8 cellular contexts compared by ENCODE assay signal in the genomic region with DNA sequence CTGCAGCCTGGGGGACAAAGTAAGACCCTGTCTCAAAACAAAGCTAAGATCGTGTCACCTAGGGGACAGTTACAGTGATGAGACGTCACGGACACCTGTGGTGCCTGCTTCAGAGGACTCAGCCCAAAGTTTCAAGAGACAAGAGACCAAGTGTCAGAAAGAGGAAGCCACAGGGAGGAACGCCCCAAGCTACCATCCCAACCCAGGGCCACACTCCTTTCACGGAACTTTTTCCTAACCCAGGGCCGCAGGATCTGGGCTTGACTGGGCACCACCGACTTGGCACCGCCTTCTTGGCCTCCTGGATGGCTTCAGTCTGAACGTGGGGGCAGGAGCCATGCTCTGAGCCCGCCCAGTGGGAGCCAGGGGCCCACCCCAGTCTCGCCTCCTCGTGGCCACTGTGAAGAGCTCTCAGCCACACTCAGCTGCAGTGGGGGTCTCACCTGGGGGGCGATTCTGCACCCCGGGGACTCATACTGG. TPM values are rescaled to one million over a fixed set of nuclear protein-coding genes. Genes with fewer than 3 reads are reported as not detected.
DNase-seq lines count a peak whose midpoint lies in the region; ATAC-seq and TF ChIP-seq lines count a peak whose summit lies in the region.
"Had no signal": no experiment of that assay in that cellular context is flagged by ENCODE, and none has a peak within 500 bp of the region (broad histone marks: within the 10 kb centered on the region; RNA-seq: fewer than 3 reads in every experiment).

No MANE protein-coding gene starts in this region.

- H3K4me1 Mint-ChIP-seq in activated naive CD8-positive, alpha-beta T cell treated with anti-CD3 and anti-CD28 coated beads, Interleukin-2, amount 10 ng/mL, durations not matched to agents 7 days and 5 days, result peaks cover 58% of the 10 kb centered on the region

- peak overlapping the region; percentile 90 for H3K27ac Mint-ChIP-seq in activated naive CD8-positive, alpha-beta T cell treated with anti-CD3 and anti-CD28 coated beads, Interleukin-2, amount 10 ng/mL, durations not matched to agents 7 days and 5 days

- no peak overlapping the region for H3K4me3 ChIP-seq in psoas muscle

- POLR2A ChIA-PET in activated naive CD8-positive, alpha-beta T cell treated with anti-CD3 and anti-CD28 coated beads, Interleukin-2, amount 10 ng/mL, durations not matched to agents 7 days and 5 days (lab: Charles Lee), result interaction anchor here (0.5 to 8.8 kb wide), 9 partner anchors 6 to 213 kb away, joined by 3 to 180 read pairs (median 3); a partner anchor contains a TSS

- peak; percentile 9 for ATAC-seq in activated naive CD8-positive, alpha-beta T cell treated with anti-CD3 and anti-CD28 coated beads, Interleukin-2, amount 10 ng/mL, durations not matched to agents 7 days and 5 days (ENCODE audit: low read depth)
- ATAC-seq in psoas muscle (no peak), HG03520 (IDR thresholded peaks at IDR 0.05; ENCODE audit: unreplicated experiment) (no peak), HG03095 (IDR thresholded peaks at IDR 0.05; ENCODE audit: unreplicated experiment) (no peak)

- H3K27me3 Mint-ChIP-seq in activated naive CD8-positive, alpha-beta T cell treated with anti-CD3 and anti-CD28 coated beads, Interleukin-2, amount 10 ng/mL, durations not matched to agents 7 days and 5 days, result no peaks in the 10 kb centered on the region

- peak; percentile 46 for TF ChIP-seq CTCF in GM13976 (IDR thresholded peaks at IDR 0.05; ENCODE audit: borderline replicate concordance, control extremely low read depth, extremely low read depth, insufficient read depth, missing control alignments)
- no peak for TF ChIP-seq CTCF in psoas muscle (IDR thresholded peaks at IDR 0.05)

- H3K4me3 Mint-ChIP-seq in activated naive CD8-positive, alpha-beta T cell treated with anti-CD3 and anti-CD28 coated beads, Interleukin-2, amount 10 ng/mL, durations not matched to agents 7 days and 5 days, result peak overlapping the region; percentile 77

- peaks cover 34% of the 10 kb centered on the region for H3K36me3 Mint-ChIP-seq in activated naive CD8-positive, alpha-beta T cell treated with anti-CD3 and anti-CD28 coated beads, Interleukin-2, amount 10 ng/mL, durations not matched to agents 7 days and 5 days

- intact Hi-C loops in psoas muscle (cut with DNase I), result no loop called here

- H3K9me3 Mint-ChIP-seq in activated naive CD8-positive, alpha-beta T cell treated with anti-CD3 and anti-CD28 coated beads, Interleukin-2, amount 10 ng/mL, durations not matched to agents 7 days and 5 days, result no peaks in the 10 kb centered on the region

- peak overlapping the region; percentile 60 for H3K27ac ChIP-seq in psoas muscle

- WGBS in psoas muscle, 3 donors, result 73 to 87% (median 76%) methylated on average over 14 of the region's 14 CpGs

- in situ Hi-C loops in GM13976 (cut with MboI; ENCODE audit: low sequenced_read_pairs, unreplicated experiment) (no loop called here), KBM-7 (cut with MboI; ENCODE audit: low pct_unique_long_range_greater_than_20kb, low sequenced_read_pairs) (no loop called here)

- no peaks in the 10 kb centered on the region for H3K9me3 ChIP-seq in psoas muscle

- H3K4me1 ChIP-seq in psoas muscle, result peaks cover 30% of the 10 kb centered on the region

- peaks cover 0 to 10% of the 10 kb centered on the region in 2 donors for H3K36me3 ChIP-seq in psoas muscle (ENCODE audit: insufficient read depth in 1 of 2, low read depth in 1 of 2)

- DNase-seq in GM13976 (ENCODE audit: low spot score) (no peak), KBM-7 (peak; percentile 91), psoas muscle (peak in 1 of 2 donors; percentile 65), HCEC 1CT (no peak)
- peak; percentile 65 for DNase-seq in activated naive CD8-positive, alpha-beta T cell treated with anti-CD3 and anti-CD28 coated beads, Interleukin-2, amount 10 ng/mL, durations not matched to agents 7 days and 5 days
- DNase-seq: NCI-H1436 had no signal

- no peaks in the 10 kb centered on the region for H3K27me3 ChIP-seq in psoas muscle (ENCODE audit: insufficient read depth in 3 of 3, low read length in 2 of 3)

RNA-seq across cellular contexts. Expression of a gene that starts 8.5 kb away (rescaled TPM):
- total RNA-seq in activated naive CD8-positive, alpha-beta T cell treated with anti-CD3 and anti-CD28 coated beads, Interleukin-2, amount 10 ng/mL, durations not matched to agents 7 days and 5 days, result 100 to 1,000 TPM; 190 to 200 TPM
- total RNA-seq in psoas muscle, result 10 to 100 TPM in 3 of 4 donors, 1 to 10 TPM in 1; 9.9 to 19.8 (median 17.2) TPM
- polyA plus RNA-seq in psoas muscle, result 10 to 100 TPM in 2 of 3 donors, 1 to 10 TPM in 1; 8.3 to 13.5 (median 11.3) TPM

RNA-seq across cellular contexts. Expression of a gene that starts 9.1 kb away (rescaled TPM):
- total RNA-seq in activated naive CD8-positive, alpha-beta T cell treated with anti-CD3 and anti-CD28 coated beads, Interleukin-2, amount 10 ng/mL, durations not matched to agents 7 days and 5 days, result 10 to 100 TPM; 16.0 to 17.7 TPM
- total RNA-seq in psoas muscle, result 1 to 10 TPM in 3 of 4 donors, under 1 TPM in 1; 0.89 to 2.8 (median 1.4) TPM
- 1 to 10 TPM in 2 of 3 donors, under 1 TPM in 1; 0.69 to 3.0 (median 2.0) TPM for polyA plus RNA-seq in psoas muscle

RNA-seq across cellular contexts. Expression of a gene that starts 36.6 kb away (rescaled TPM):
- total RNA-seq in activated naive CD8-positive, alpha-beta T cell treated with anti-CD3 and anti-CD28 coated beads, Interleukin-2, amount 10 ng/mL, durations not matched to agents 7 days and 5 days, result 100 to 1,000 TPM; 319 to 341 TPM
- total RNA-seq in psoas muscle, result 1,000 to 10,000 TPM in 2 of 4 donors, 100 to 1,000 TPM in 2; 793 to 2,795 (median 946) TPM
- polyA plus RNA-seq in psoas muscle, result 1,000 to 10,000 TPM in 2 of 3 donors, 100 to 1,000 TPM in 1; 888 to 1,268 (median 1,190) TPM

Comparison
In these comparisons a context has a peak if more than half of its experiments do, and no peak if none do; other contexts are left out.
1. DNase-seq: peak in KBM-7 (single experiment) and activated naive CD8-positive, alpha-beta T cell treated with anti-CD3 and anti-CD28 coated beads, Interleukin-2, amount 10 ng/mL, durations not matched to agents 7 days and 5 days (single experiment); none in GM13976 (single experiment) and HCEC 1CT (single experiment).
2. RNA of a gene that starts 8.5 kb away (total RNA-seq): 190 to 200 TPM in activated naive CD8-positive, alpha-beta T cell treated with anti-CD3 and anti-CD28 coated beads, Interleukin-2, amount 10 ng/mL, durations not matched to agents 7 days and 5 days; 9.9 to 19.8 TPM in psoas muscle; every median in the first group is over 4 times any median in the second.
3. RNA of a gene that starts 9.1 kb away (total RNA-seq): 16.0 to 17.7 TPM in activated naive CD8-positive, alpha-beta T cell treated with anti-CD3 and anti-CD28 coated beads, Interleukin-2, amount 10 ng/mL, durations not matched to agents 7 days and 5 days; 0.89 to 2.8 TPM in psoas muscle; every median in the first group is over 4 times any median in the second.